Comparison of ENCODE assay signal across 2 cellular contexts in the genomic region with DNA sequence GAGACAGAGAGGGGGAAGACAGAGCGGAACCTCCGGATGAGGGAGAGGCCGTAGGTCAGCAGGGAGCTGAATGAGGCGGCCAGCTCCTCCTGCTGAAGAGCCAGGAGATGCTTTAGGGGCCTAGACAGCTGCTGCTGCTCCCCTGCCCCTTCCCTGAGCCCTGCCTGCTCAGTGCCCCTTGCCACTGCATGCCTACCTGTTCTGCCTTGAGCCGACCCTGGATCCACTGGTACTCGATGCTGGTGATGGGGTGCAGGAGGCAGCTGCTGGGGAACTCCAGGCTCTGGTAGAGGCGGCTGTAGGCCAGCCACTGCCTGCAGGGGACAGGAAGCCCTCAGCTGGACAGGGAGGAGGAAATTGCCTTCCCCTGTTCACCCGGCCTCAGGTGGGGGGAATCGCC.
TF ChIP-seq lines count a peak whose summit lies in the region.

No MANE protein-coding gene starts in this region.

TF ChIP-seq in GM23338, 12 proteins besides CTCF, POLR2A, EP300 and RAD21:
- TF ChIP-seq STAT1 (IDR thresholded peaks at IDR 0.05; ENCODE audit: unreplicated experiment) (no peak), NANOG (IDR thresholded peaks at IDR 0.05; ENCODE audit: borderline replicate concordance) (no peak), ZNF331 (CRISPR knock-in tag; IDR thresholded peaks at IDR 0.05; ENCODE audit: low read depth) (no peak), EZH2 (IDR thresholded peaks at IDR 0.05; ENCODE audit: low read depth, unreplicated experiment) (no peak), POLR2AphosphoS5 (IDR thresholded peaks at IDR 0.05; ENCODE audit: low read depth) (no peak)
- TF ChIP-seq, protein P1, sequence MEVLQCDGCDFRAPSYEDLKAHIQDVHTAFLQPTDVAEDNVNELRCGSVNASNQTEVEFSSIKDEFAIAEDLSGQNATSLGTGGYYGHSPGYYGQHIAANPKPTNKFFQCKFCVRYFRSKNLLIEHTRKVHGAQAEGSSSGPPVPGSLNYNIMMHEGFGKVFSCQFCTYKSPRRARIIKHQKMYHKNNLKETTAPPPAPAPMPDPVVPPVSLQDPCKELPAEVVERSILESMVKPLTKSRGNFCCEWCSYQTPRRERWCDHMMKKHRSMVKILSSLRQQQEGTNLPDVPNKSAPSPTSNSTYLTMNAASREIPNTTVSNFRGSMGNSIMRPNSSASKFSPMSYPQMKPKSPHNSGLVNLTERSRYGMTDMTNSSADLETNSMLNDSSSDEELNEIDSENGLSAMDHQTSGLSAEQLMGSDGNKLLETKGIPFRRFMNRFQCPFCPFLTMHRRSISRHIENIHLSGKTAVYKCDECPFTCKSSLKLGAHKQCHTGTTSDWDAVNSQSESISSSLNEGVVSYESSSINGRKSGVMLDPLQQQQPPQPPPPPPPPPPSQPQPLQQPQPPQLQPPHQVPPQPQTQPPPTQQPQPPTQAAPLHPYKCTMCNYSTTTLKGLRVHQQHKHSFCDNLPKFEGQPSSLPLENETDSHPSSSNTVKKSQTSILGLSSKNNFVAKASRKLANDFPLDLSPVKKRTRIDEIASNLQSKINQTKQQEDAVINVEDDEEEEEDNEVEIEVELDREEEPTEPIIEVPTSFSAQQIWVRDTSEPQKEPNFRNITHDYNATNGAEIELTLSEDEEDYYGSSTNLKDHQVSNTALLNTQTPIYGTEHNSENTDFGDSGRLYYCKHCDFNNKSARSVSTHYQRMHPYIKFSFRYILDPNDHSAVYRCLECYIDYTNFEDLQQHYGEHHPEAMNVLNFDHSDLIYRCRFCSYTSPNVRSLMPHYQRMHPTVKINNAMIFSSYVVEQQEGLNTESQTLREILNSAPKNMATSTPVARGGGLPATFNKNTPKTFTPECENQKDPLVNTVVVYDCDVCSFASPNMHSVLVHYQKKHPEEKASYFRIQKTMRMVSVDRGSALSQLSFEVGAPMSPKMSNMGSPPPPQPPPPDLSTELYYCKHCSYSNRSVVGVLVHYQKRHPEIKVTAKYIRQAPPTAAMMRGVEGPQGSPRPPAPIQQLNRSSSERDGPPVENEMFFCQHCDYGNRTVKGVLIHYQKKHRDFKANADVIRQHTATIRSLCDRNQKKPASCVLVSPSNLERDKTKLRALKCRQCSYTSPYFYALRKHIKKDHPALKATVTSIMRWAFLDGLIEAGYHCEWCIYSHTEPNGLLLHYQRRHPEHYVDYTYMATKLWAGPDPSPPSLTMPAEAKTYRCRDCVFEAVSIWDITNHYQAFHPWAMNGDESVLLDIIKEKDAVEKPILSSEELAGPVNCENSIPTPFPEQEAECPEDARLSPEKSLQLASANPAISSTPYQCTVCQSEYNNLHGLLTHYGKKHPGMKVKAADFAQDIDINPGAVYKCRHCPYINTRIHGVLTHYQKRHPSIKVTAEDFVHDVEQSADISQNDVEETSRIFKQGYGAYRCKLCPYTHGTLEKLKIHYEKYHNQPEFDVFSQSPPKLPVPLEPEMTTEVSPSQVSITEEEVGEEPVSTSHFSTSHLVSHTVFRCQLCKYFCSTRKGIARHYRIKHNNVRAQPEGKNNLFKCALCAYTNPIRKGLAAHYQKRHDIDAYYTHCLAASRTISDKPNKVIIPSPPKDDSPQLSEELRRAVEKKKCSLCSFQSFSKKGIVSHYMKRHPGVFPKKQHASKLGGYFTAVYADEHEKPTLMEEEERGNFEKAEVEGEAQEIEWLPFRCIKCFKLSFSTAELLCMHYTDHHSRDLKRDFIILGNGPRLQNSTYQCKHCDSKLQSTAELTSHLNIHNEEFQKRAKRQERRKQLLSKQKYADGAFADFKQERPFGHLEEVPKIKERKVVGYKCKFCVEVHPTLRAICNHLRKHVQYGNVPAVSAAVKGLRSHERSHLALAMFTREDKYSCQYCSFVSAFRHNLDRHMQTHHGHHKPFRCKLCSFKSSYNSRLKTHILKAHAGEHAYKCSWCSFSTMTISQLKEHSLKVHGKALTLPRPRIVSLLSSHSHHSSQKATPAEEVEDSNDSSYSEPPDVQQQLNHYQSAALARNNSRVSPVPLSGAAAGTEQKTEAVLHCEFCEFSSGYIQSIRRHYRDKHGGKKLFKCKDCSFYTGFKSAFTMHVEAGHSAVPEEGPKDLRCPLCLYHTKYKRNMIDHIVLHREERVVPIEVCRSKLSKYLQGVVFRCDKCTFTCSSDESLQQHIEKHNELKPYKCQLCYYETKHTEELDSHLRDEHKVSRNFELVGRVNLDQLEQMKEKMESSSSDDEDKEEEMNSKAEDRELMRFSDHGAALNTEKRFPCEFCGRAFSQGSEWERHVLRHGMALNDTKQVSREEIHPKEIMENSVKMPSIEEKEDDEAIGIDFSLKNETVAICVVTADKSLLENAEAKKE (CRISPR knock-in tag; IDR thresholded peaks at IDR 0.05): no peak
- TF ChIP-seq, protein P2, sequence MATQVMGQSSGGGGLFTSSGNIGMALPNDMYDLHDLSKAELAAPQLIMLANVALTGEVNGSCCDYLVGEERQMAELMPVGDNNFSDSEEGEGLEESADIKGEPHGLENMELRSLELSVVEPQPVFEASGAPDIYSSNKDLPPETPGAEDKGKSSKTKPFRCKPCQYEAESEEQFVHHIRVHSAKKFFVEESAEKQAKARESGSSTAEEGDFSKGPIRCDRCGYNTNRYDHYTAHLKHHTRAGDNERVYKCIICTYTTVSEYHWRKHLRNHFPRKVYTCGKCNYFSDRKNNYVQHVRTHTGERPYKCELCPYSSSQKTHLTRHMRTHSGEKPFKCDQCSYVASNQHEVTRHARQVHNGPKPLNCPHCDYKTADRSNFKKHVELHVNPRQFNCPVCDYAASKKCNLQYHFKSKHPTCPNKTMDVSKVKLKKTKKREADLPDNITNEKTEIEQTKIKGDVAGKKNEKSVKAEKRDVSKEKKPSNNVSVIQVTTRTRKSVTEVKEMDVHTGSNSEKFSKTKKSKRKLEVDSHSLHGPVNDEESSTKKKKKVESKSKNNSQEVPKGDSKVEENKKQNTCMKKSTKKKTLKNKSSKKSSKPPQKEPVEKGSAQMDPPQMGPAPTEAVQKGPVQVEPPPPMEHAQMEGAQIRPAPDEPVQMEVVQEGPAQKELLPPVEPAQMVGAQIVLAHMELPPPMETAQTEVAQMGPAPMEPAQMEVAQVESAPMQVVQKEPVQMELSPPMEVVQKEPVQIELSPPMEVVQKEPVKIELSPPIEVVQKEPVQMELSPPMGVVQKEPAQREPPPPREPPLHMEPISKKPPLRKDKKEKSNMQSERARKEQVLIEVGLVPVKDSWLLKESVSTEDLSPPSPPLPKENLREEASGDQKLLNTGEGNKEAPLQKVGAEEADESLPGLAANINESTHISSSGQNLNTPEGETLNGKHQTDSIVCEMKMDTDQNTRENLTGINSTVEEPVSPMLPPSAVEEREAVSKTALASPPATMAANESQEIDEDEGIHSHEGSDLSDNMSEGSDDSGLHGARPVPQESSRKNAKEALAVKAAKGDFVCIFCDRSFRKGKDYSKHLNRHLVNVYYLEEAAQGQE (IDR thresholded peaks at IDR 0.05; ENCODE audit: unreplicated experiment): no peak

TF ChIP-seq in K562, 482 proteins besides CTCF, POLR2A, EP300 and RAD21:
- TF ChIP-seq, protein P3, sequence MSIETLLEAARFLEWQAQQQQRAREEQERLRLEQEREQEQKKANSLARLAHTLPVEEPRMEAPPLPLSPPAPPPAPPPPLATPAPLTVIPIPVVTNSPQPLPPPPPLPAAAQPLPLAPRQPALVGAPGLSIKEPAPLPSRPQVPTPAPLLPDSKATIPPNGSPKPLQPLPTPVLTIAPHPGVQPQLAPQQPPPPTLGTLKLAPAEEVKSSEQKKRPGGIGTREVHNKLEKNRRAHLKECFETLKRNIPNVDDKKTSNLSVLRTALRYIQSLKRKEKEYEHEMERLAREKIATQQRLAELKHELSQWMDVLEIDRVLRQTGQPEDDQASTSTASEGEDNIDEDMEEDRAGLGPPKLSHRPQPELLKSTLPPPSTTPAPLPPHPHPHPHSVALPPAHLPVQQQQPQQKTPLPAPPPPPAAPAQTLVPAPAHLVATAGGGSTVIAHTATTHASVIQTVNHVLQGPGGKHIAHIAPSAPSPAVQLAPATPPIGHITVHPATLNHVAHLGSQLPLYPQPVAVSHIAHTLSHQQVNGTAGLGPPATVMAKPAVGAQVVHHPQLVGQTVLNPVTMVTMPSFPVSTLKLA (conservative IDR thresholded peaks at IDR 0.05): no peak
- TF ChIP-seq POLR2G (IDR thresholded peaks at IDR 0.05; ENCODE audit: low read depth, low read length) (peak; percentile 55; the same call in 1 of the 2 replicates), RBFOX2 (IDR thresholded peaks at IDR 0.05; ENCODE audit: low read depth, low read length) (peak; percentile 64)
- TF ChIP-seq, protein P4, sequence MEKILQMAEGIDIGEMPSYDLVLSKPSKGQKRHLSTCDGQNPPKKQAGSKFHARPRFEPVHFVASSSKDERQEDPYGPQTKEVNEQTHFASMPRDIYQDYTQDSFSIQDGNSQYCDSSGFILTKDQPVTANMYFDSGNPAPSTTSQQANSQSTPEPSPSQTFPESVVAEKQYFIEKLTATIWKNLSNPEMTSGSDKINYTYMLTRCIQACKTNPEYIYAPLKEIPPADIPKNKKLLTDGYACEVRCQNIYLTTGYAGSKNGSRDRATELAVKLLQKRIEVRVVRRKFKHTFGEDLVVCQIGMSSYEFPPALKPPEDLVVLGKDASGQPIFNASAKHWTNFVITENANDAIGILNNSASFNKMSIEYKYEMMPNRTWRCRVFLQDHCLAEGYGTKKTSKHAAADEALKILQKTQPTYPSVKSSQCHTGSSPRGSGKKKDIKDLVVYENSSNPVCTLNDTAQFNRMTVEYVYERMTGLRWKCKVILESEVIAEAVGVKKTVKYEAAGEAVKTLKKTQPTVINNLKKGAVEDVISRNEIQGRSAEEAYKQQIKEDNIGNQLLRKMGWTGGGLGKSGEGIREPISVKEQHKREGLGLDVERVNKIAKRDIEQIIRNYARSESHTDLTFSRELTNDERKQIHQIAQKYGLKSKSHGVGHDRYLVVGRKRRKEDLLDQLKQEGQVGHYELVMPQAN (IDR thresholded peaks at IDR 0.05; ENCODE audit: borderline replicate concordance): no peak
- TF ChIP-seq, protein P5, sequence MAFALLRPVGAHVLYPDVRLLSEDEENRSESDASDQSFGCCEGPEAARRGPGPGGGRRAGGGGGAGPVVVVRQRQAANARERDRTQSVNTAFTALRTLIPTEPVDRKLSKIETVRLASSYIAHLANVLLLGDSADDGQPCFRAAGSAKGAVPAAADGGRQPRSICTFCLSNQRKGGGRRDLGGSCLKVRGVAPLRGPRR (CRISPR knock-in tag; IDR thresholded peaks at IDR 0.05): no peak
- TF ChIP-seq, protein P6, sequence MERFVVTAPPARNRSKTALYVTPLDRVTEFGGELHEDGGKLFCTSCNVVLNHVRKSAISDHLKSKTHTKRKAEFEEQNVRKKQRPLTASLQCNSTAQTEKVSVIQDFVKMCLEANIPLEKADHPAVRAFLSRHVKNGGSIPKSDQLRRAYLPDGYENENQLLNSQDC (CRISPR knock-in tag; IDR thresholded peaks at IDR 0.05): no peak
